In genomic region chr4:109162759-109163158, GRCh38 we compare ENCODE assay signal across 20 cellular contexts.
DNase-seq lines count a peak whose midpoint lies in the region; ATAC-seq and TF ChIP-seq lines count a peak whose summit lies in the region.
"Had no signal": no experiment of that assay in that cellular context is flagged by ENCODE, and none has a peak within 500 bp of the region (broad histone marks: within the 10 kb centered on the region; RNA-seq: fewer than 3 reads in every experiment).

No MANE protein-coding gene starts in this region.

- no peak overlapping the region for H3K27ac ChIP-seq in OCI-LY3 (ENCODE audit: low read length)
- H3K27ac ChIP-seq in brain microvascular endothelial cell = no peak overlapping the region

- peak; percentile 7 for TF ChIP-seq CTCF in GM12873 (IDR thresholded peaks at IDR 0.05; ENCODE audit: insufficient read depth, low read depth, low read length, missing control alignments)
- 0 out of 2 replicates have a peak, but pooled peaks have one; percentile 11 for TF ChIP-seq CTCF in OCI-LY3 (IDR thresholded peaks at IDR 0.05; ENCODE audit: low read depth, low read length)
- TF ChIP-seq CTCF in brain microvascular endothelial cell (IDR thresholded peaks at IDR 0.05; ENCODE audit: low read depth, low read length, missing control alignments) = peak; percentile 28
- peak; percentile 15 for TF ChIP-seq CTCF in neural crest cell (conservative IDR thresholded peaks at IDR 0.05)

- in situ Hi-C loops in brain microvascular endothelial cell (cut with HindIII; ENCODE audit: low pct_ligation_motif_present, low sequenced_read_pairs) = no loop called here

- no peak overlapping the region for H3K4me3 Mint-ChIP-seq in neural crest cell

- H2AFZ ChIP-seq in OCI-LY3 (ENCODE audit: low read depth, low read length) = no peak overlapping the region

- H3K27me3 ChIP-seq in OCI-LY3 (ENCODE audit: low read depth, low read length) (no peaks in the 10 kb centered on the region), brain microvascular endothelial cell (replicated peaks) (no peaks in the 10 kb centered on the region)
- H3K27me3 ChIP-seq: BE2C had no signal

- no peaks in the 10 kb centered on the region for H3K4me1 ChIP-seq in OCI-LY3 (ENCODE audit: low read length)
- H3K4me1 ChIP-seq: BE2C had no signal

- H3K9me3 ChIP-seq in OCI-LY3 (ENCODE audit: insufficient read depth, low read length) = no peaks in the 10 kb centered on the region
- H3K9me3 ChIP-seq: BE2C had no signal

- no peaks in the 10 kb centered on the region for H3K9me3 Mint-ChIP-seq in neural crest cell

- H3K79me2 ChIP-seq in OCI-LY3 (ENCODE audit: low read length) = no peaks in the 10 kb centered on the region

- H3K4me3 ChIP-seq in OCI-LY3 (ENCODE audit: low read length) (no peak overlapping the region), brain microvascular endothelial cell (ENCODE audit: low read depth, low read length) (no peak overlapping the region)

- H3K27ac Mint-ChIP-seq in neural crest cell (ENCODE audit: unreplicated experiment) = peak overlapping the region; percentile 8

- H3K4me2 ChIP-seq in OCI-LY3 (ENCODE audit: low read length) = no peak overlapping the region

- no peaks in the 10 kb centered on the region for H3K27me3 Mint-ChIP-seq in neural crest cell (ENCODE audit: low read depth)

- H4K20me1 ChIP-seq in OCI-LY3 (ENCODE audit: insufficient read depth, low read length) = no peaks in the 10 kb centered on the region

- DNase-seq in brain microvascular endothelial cell (no peak), neural crest cell (ENCODE audit: low read depth, low spot score) (no peak), GM19238 (ENCODE audit: insufficient read length, low spot score) (no peak), NCI-H1436 treated with DMSO at 0.1 percent for 48 hours (lab: John Stamatoyannopoulos, UW) (no peak), epidermal melanocyte (ENCODE audit: insufficient read length, low spot score) (no peak)
- DNase-seq: BE2C; DMS53; GDM1; MM.1S; NCI-H1048; NCI-H1417 treated with DMSO at 0.1 percent for 48 hours; NCI-H1930; NCI-H226; NCI-H510A treated with DMSO at 0.1 percent for 48 hours; NCI-H748 treated with DMSO at 0.1 percent for 48 hours; NK-92 treated with Interleukin-12 subunit alpha and Interleukin-12 subunit beta, amount 100 ng/mL, for 24 hours had no signal

- no peak overlapping the region for H3K9ac ChIP-seq in OCI-LY3 (ENCODE audit: low read length)

- H3K36me3 ChIP-seq in OCI-LY3 (replicated peaks; ENCODE audit: low read depth, low read length) = no peaks in the 10 kb centered on the region
- no peaks in the 10 kb centered on the region for H3K36me3 ChIP-seq in brain microvascular endothelial cell (replicated peaks)
- H3K36me3 ChIP-seq: BE2C had no signal

- peaks cover 3% of the 10 kb centered on the region for H3K36me3 Mint-ChIP-seq in neural crest cell (ENCODE audit: low read depth)

- peaks cover 72% of the 10 kb centered on the region for H3K4me1 Mint-ChIP-seq in neural crest cell

- no peak for ATAC-seq in GM21723 (IDR thresholded peaks at IDR 0.05; ENCODE audit: unreplicated experiment)
- ATAC-seq: Right ventricle myocardium inferior had no signal
